ENCODE assay signal across 9 cellular contexts in the genomic region with DNA sequence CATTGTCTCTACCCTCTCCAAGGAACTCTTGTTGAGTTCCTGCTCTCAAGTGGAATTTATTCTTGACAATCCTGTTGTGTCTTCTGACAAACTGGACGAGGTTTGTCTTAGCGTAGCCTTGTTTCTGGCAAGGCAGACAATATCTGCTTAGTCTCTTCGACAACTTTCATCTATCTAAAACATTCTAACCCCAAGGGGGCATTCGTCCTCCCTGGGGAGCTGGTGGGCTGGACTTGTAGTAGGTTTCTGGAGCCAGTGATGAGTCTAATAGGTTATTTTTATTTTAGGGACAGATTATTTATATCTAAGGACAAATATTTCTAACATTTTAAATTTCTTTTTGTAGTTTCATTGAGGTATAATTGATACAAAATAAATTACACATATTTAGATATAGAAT. TPM values are rescaled to one million over a fixed set of nuclear protein-coding genes. Genes with fewer than 3 reads are reported as not detected.
"Had no signal": no experiment of that assay in that cellular context is flagged by ENCODE, and none has a peak within 500 bp of the region (broad histone marks: within the 10 kb centered on the region; RNA-seq: fewer than 3 reads in every experiment).

No MANE protein-coding gene starts in this region.

- DNase-seq: H9, HCEC 1CT, KBM-7 had no signal

- H3K4me3 ChIP-seq: GM23338 had no signal

- ATAC-seq: GM23338, HepG2 had no signal

- H3K27ac ChIP-seq: HL-60 had no signal

- H3K4me2 ChIP-seq: GM23338 had no signal

RNA-seq across cellular contexts. Expression of a gene that starts 7.3 kb away (rescaled TPM):
- total RNA-seq: GM23338, H1, H9, HepG2, HT1080 had no signal
- polyA plus RNA-seq: GM23338, H1, HepG2, IgD-negative memory B cell had no signal
